In the genomic region with DNA sequence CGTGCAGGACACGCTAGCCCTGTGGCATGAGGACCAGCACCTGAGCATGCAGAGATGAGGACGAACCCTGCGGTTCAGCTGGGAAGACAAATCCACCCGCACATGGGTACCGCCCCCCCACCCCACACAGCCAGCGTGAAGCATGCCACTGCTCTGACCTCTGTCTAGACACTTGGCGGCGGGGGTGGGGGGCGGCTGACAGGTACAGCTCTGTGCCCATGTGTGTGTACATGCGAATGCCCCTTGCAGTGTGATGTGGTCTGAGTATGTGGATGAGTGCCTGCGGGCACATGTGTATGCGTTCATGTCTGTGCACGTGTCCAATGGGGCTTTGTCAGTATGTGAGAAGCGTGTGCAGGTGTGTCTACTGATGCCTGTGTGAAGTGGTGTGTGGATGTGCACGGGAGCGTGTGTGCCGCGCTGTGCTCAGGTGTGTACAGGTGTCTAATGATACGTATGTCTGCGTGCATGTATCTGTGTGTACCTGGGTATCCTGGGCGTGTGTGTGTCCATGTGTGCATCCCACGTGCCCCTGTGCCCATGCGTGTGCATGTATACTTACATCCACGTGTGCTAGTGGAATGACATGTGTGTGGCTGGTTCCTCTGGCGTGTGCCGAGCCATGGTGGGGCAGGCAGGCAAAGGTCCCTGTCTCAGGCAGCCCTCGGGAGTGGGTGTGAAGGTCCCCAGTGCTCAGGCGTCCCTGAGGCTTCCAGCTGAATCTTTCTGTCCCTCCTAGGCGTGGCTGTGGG, we compare ENCODE assay signal across 1 cellular context.
TF ChIP-seq lines count a peak whose summit lies in the region.

No MANE protein-coding gene starts in this region.

TF ChIP-seq in SK-N-SH, 30 proteins besides CTCF, POLR2A, EP300 and RAD21 (continued from another document):
- TF ChIP-seq, protein P1, sequence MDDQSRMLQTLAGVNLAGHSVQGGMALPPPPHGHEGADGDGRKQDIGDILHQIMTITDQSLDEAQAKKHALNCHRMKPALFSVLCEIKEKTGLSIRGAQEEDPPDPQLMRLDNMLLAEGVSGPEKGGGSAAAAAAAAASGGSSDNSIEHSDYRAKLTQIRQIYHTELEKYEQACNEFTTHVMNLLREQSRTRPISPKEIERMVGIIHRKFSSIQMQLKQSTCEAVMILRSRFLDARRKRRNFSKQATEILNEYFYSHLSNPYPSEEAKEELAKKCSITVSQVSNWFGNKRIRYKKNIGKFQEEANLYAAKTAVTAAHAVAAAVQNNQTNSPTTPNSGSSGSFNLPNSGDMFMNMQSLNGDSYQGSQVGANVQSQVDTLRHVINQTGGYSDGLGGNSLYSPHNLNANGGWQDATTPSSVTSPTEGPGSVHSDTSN (IDR thresholded peaks at IDR 0.05), result no peak
